16 cellular contexts compared by ENCODE assay signal in genomic region chr7:139058963-139059362, GRCh38. TPM values are rescaled to one million over a fixed set of nuclear protein-coding genes. Genes with fewer than 3 reads are reported as not detected.
DNase-seq lines count a peak whose midpoint lies in the region; ATAC-seq and TF ChIP-seq lines count a peak whose summit lies in the region.
"Had no signal": no experiment of that assay in that cellular context is flagged by ENCODE, and none has a peak within 500 bp of the region (broad histone marks: within the 10 kb centered on the region; RNA-seq: fewer than 3 reads in every experiment).

No MANE protein-coding gene starts in this region.

- peak overlapping the region; percentile 87 for H3K27ac Mint-ChIP-seq in stimulated activated naive CD8-positive, alpha-beta T cell treated with anti-CD3 and anti-CD28 coated beads, Interleukin-15, Interleukin-2, amounts not matched to agents 100 ng/mL and 50 ng/mL, for 24 hours

- no peak for TF ChIP-seq CTCF in right atrium auricular region (IDR thresholded peaks at IDR 0.05)

- H3K9me3 Mint-ChIP-seq in stimulated activated naive CD8-positive, alpha-beta T cell treated with anti-CD3 and anti-CD28 coated beads, Interleukin-15, Interleukin-2, amounts not matched to agents 100 ng/mL and 50 ng/mL, for 24 hours, result no peaks in the 10 kb centered on the region

- no peak overlapping the region for H3K4me3 ChIP-seq in right atrium auricular region
- H3K4me3 ChIP-seq in aorta (ENCODE audit: low read length in 2 of 2), result no peak overlapping the region
- H3K4me3 ChIP-seq: colonic mucosa had no signal

- H3K36me3 ChIP-seq in right atrium auricular region (peaks cover 26% of the 10 kb centered on the region), aorta (ENCODE audit: control insufficient read depth in 1 of 2, insufficient read depth in 2 of 2, low read length in 1 of 2) (peaks cover 2 to 4% of the 10 kb centered on the region in 2 donors)

- ATAC-seq in stimulated activated naive CD8-positive, alpha-beta T cell treated with anti-CD3 and anti-CD28 coated beads, Interleukin-15, Interleukin-2, amounts not matched to agents 100 U/mL and 50 U/mL, for 24 hours, result no peak
- peak; percentile 62 for ATAC-seq in aorta (ENCODE audit: low FRiP score)
- ATAC-seq in GM19463 (IDR thresholded peaks at IDR 0.05; ENCODE audit: unreplicated experiment), result no peak

- 16 to 21% methylated on average over 5 of the region's 5 CpGs for WGBS in aorta, 2 donors

- H3K27me3 ChIP-seq in right atrium auricular region (no peaks in the 10 kb centered on the region), aorta (ENCODE audit: control insufficient read depth in 1 of 2, insufficient read depth in 2 of 2, low read length in 1 of 2) (no peaks in the 10 kb centered on the region)
- H3K27me3 ChIP-seq: colonic mucosa had no signal

- peaks cover 63% of the 10 kb centered on the region for H3K4me1 Mint-ChIP-seq in stimulated activated naive CD8-positive, alpha-beta T cell treated with anti-CD3 and anti-CD28 coated beads, Interleukin-15, Interleukin-2, amounts not matched to agents 100 ng/mL and 50 ng/mL, for 24 hours (ENCODE audit: low read depth)

- H3K36me3 Mint-ChIP-seq in stimulated activated naive CD8-positive, alpha-beta T cell treated with anti-CD3 and anti-CD28 coated beads, Interleukin-15, Interleukin-2, amounts not matched to agents 100 ng/mL and 50 ng/mL, for 24 hours (ENCODE audit: low read depth), result peaks cover 86% of the 10 kb centered on the region

- H3K27me3 Mint-ChIP-seq in stimulated activated naive CD8-positive, alpha-beta T cell treated with anti-CD3 and anti-CD28 coated beads, Interleukin-15, Interleukin-2, amounts not matched to agents 100 ng/mL and 50 ng/mL, for 24 hours, result no peaks in the 10 kb centered on the region

- no peak overlapping the region for H3K4me3 Mint-ChIP-seq in stimulated activated naive CD8-positive, alpha-beta T cell treated with anti-CD3 and anti-CD28 coated beads, Interleukin-15, Interleukin-2, amounts not matched to agents 100 ng/mL and 50 ng/mL, for 24 hours

- intact Hi-C loops in aorta (cut with DNase I), result no loop called here

- peak overlapping the region; percentile 62 to 71 for H3K27ac ChIP-seq in right atrium auricular region
- no peak overlapping the region for H3K27ac ChIP-seq in aorta (ENCODE audit: low read depth in 1 of 2, low read length in 2 of 2)
- H3K27ac ChIP-seq: colonic mucosa had no signal

- H3K9me3 ChIP-seq in right atrium auricular region (no peaks in the 10 kb centered on the region), aorta (ENCODE audit: control insufficient read depth, low read length) (no peaks in the 10 kb centered on the region)
- H3K9me3 ChIP-seq: colonic mucosa had no signal

- H3K4me1 ChIP-seq in right atrium auricular region (no peaks in the 10 kb centered on the region), aorta (ENCODE audit: control insufficient read depth in 1 of 2, insufficient read depth in 2 of 2, low read length in 2 of 2) (no peaks in the 10 kb centered on the region)
- H3K4me1 ChIP-seq: colonic mucosa had no signal

- DNase-seq in stimulated activated naive CD8-positive, alpha-beta T cell treated with anti-CD3 and anti-CD28 coated beads, Interleukin-15, Interleukin-2, amounts not matched to agents 100 U/mL and 50 U/mL, for 24 hours, result no peak
- DNase-seq in astrocyte of the hippocampus (ENCODE audit: low read depth, low spot score) (peak; percentile 12), right atrium auricular region (ENCODE audit: low spot score) (no peak), aorta (no peak), inferior parietal cortex (ENCODE audit: extremely low spot score) (no peak), SHP77 treated with DMSO at 0.1 percent for 48 hours (lab: John Stamatoyannopoulos, UW) (no peak)
- DNase-seq: activated CD4-positive, alpha-beta T cell treated with anti-CD3 and anti-CD28 coated beads for 1 hour; AML-193; colonic mucosa; NCI-H226; retina; stimulated activated CD4-positive, alpha-beta T cell treated with anti-CD3 and anti-CD28 coated beads, Interleukin-4, amount 100 ng/mL, for 4 hours; stimulated activated naive CD4-positive, alpha-beta T cell treated with Interleukin-2 at 50 U/mL for 16 hours; T-helper 1 cell had no signal

RNA-seq across cellular contexts. Expression of gene ZC3HAV1L, which starts 23.1 kb away (rescaled TPM):
- 1 to 10 TPM; 7.3 to 9.4 TPM for total RNA-seq in right atrium auricular region
- total RNA-seq in aorta, result 10 to 100 TPM in 1 of 2 donors, 1 to 10 TPM in 1; 6.9 to 17.5 TPM
- polyA plus RNA-seq in aorta, result 1 to 10 TPM in 1 of 2 donors, under 1 TPM in 1; 0.51 to 1.1 TPM

RNA-seq across cellular contexts. Expression of gene ZC3HAV1, which starts 50.6 kb away (rescaled TPM):
- total RNA-seq in right atrium auricular region (10 to 100 TPM in 1 of 2 donors, 1 to 10 TPM in 1; 8.0 to 15.2 TPM), aorta (10 to 100 TPM; 28.2 to 39.5 TPM)
- 1 to 10 TPM; 4.1 to 8.6 TPM for polyA plus RNA-seq in aorta

Comparison
In these comparisons a context has a peak if more than half of its experiments do, and no peak if none do; other contexts are left out.
1. H3K27ac ChIP-seq: peak in right atrium auricular region (2 of 2); none in aorta (0 of 2).